Comparison of ENCODE assay signal across 35 cellular contexts in the genomic region with DNA sequence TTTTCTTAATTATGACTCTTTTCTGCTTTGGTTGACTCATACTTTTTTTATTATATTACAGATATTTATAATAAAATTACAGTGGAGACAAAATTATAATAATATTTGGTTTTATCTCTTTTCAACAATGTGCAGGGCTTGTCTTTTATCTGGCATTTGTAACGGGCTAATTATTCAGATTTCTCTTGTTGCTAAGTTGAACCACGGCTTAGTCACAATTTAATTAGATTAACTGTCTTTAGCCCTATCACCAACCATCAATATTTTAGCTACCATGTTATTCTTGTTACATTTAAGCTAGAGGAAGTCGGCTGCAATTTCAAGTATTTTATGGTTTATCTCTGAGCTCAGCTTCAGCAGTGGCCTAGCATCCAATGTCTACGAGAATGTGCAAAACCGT.
"Had no signal": no experiment of that assay in that cellular context is flagged by ENCODE, and none has a peak within 500 bp of the region (broad histone marks: within the 10 kb centered on the region; RNA-seq: fewer than 3 reads in every experiment).

No MANE protein-coding gene starts in this region.

- DNase-seq: Karpas-422, Kasumi-1, KBM-7, KG1, MG63, MM.1S, MV-4-11, NCI-H1048, NCI-H1092, NCI-H1092 treated with DMSO at 0.1 percent for 48 hours, NCI-H1105, NCI-H1105 treated with DMSO at 0.1 percent for 48 hours, NCI-H1417, NCI-H1417 treated with DMSO at 0.1 percent for 48 hours, NCI-H1436, NCI-H1436 treated with DMSO at 0.1 percent for 48 hours, NCI-H146, NCI-H1694, NCI-H1694 treated with DMSO at 0.1 percent for 48 hours, NCI-H187, NCI-H187 treated with DMSO at 0.1 percent for 48 hours, NCI-H1930, NCI-H2029, NCI-H2029 treated with DMSO at 0.1 percent for 48 hours, NCI-H2081, NCI-H2081 treated with DMSO at 0.1 percent for 48 hours, NCI-H2107, NCI-H2171, NCI-H2171 treated with DMSO at 0.1 percent for 48 hours, NCI-H2227 treated with DMSO at 0.1 percent for 48 hours, NCI-H226, NCI-H345, NCI-H446, NCI-H446 treated with DMSO at 0.1 percent for 48 hours had no signal

- H3K4me2 ChIP-seq: KMS-11 had no signal

- H3K36me3 ChIP-seq: MG63 had no signal

- H3K27me3 ChIP-seq: MG63 had no signal

- H3K9ac ChIP-seq: KMS-11 had no signal

- H3K9me3 ChIP-seq: MG63 had no signal

- H3K27ac ChIP-seq: KMS-11 had no signal

- H3K4me3 ChIP-seq: MG63 had no signal
